Comparison of ENCODE assay signal across 13 cellular contexts in genomic region chr13:99960663-99961440, GRCh38. TPM values are rescaled to one million over a fixed set of nuclear protein-coding genes. Genes with fewer than 3 reads are reported as not detected.
DNase-seq lines count a peak whose midpoint lies in the region; ATAC-seq lines count a peak whose summit lies in the region.
"Had no signal": no experiment of that assay in that cellular context is flagged by ENCODE, and none has a peak within 500 bp of the region (broad histone marks: within the 10 kb centered on the region; RNA-seq: fewer than 3 reads in every experiment).

No MANE protein-coding gene starts in this region.

- H3K27ac ChIP-seq in HUES6 (ENCODE audit: low read depth, low read length) (no peak overlapping the region), mesodermal cell (ENCODE audit: low read depth, low read length, severe bottlenecking) (peak overlapping the region; percentile 3)

- H3K9me3 Mint-ChIP-seq in stimulated activated memory B cell treated with anti-CD40 and anti-IgM and Interleukin-4, amounts not matched to agents 10 μg/mL and 1 μg/mL and 100 μg/mL, for 72 hours: no peaks in the 10 kb centered on the region
- H3K9me3 Mint-ChIP-seq in activated T-helper 17 cell treated with anti-CD3 and anti-CD28 coated beads, Interleukin-2, amount 50 U/mL, for 72 hours: no peaks in the 10 kb centered on the region
- H3K9me3 Mint-ChIP-seq: activated naive CD4-positive, alpha-beta T cell treated with anti-CD3 and anti-CD28 coated beads, Interleukin-2, amount 50 U/mL, for 24 hours had no signal

- DNase-seq in DMS79 (lab: John Stamatoyannopoulos, UW): peak; percentile 55
- DNase-seq in cerebellar cortex (ENCODE audit: low spot score): peak; percentile 66
- no peak for DNase-seq in SHP77 treated with DMSO at 0.1 percent for 48 hours (lab: John Stamatoyannopoulos, UW)
- DNase-seq: effector CD8-positive, alpha-beta T cell had no signal

- H3K4me1 Mint-ChIP-seq in stimulated activated memory B cell treated with anti-CD40 and anti-IgM and Interleukin-4, amounts not matched to agents 10 μg/mL and 1 μg/mL and 100 μg/mL, for 72 hours: peaks cover 11% of the 10 kb centered on the region
- peaks cover 5% of the 10 kb centered on the region for H3K4me1 Mint-ChIP-seq in activated T-helper 17 cell treated with anti-CD3 and anti-CD28 coated beads, Interleukin-2, amount 50 U/mL, for 72 hours

- no peaks in the 10 kb centered on the region for H3K9me3 ChIP-seq in HUES6 (ENCODE audit: control insufficient read depth, insufficient read depth, low read depth, low read length)
- H3K9me3 ChIP-seq in mesodermal cell (ENCODE audit: control insufficient read depth, low read length): no peaks in the 10 kb centered on the region

- H3K9ac ChIP-seq in HUES6 (ENCODE audit: low read length): no peak overlapping the region

- H3K4me1 ChIP-seq in HUES6 (ENCODE audit: control insufficient read depth, insufficient read depth, low read length): peaks cover 32% of the 10 kb centered on the region
- H3K4me1 ChIP-seq in mesodermal cell (ENCODE audit: control insufficient read depth, insufficient read depth, low read length, poor library complexity, severe bottlenecking): peaks cover 19% of the 10 kb centered on the region

- no peaks in the 10 kb centered on the region for H3K36me3 Mint-ChIP-seq in stimulated activated memory B cell treated with anti-CD40 and anti-IgM and Interleukin-4, amounts not matched to agents 10 μg/mL and 1 μg/mL and 100 μg/mL, for 72 hours
- H3K36me3 Mint-ChIP-seq in activated T-helper 17 cell treated with anti-CD3 and anti-CD28 coated beads, Interleukin-2, amount 50 U/mL, for 72 hours (ENCODE audit: low read depth): no peaks in the 10 kb centered on the region

- 9 to 11% methylated on average over 11 to 12 of the region's 13 CpGs for WGBS in mesodermal cell (ENCODE audit: insufficient coverage in 2 of 2), 2 experiments

- H3K36me3 ChIP-seq in HUES6 (ENCODE audit: control insufficient read depth, insufficient read depth, low read length) (peaks cover 21% of the 10 kb centered on the region), mesodermal cell (ENCODE audit: control insufficient read depth, insufficient read depth, low read length) (no peaks in the 10 kb centered on the region)

- peaks cover 76% of the 10 kb centered on the region for H3K27me3 ChIP-seq in HUES6 (ENCODE audit: control insufficient read depth, insufficient read depth, low read length)

- peak overlapping the region; percentile 19; the same call in 1 of the 2 replicates for H3K4me3 ChIP-seq in HUES6 (ENCODE audit: low read depth, low read length)
- H3K4me3 ChIP-seq in mesodermal cell (ENCODE audit: extremely low read depth, insufficient read depth, low read length, poor library complexity, severe bottlenecking): no peak overlapping the region

- no peak overlapping the region for H3K27ac Mint-ChIP-seq in stimulated activated memory B cell treated with anti-CD40 and anti-IgM and Interleukin-4, amounts not matched to agents 10 μg/mL and 1 μg/mL and 100 μg/mL, for 72 hours
- no peak overlapping the region for H3K27ac Mint-ChIP-seq in activated T-helper 17 cell treated with anti-CD3 and anti-CD28 coated beads, Interleukin-2, amount 50 U/mL, for 72 hours

- H3K27me3 Mint-ChIP-seq in stimulated activated memory B cell treated with anti-CD40 and anti-IgM and Interleukin-4, amounts not matched to agents 10 μg/mL and 1 μg/mL and 100 μg/mL, for 72 hours: peaks cover 78% of the 10 kb centered on the region
- H3K27me3 Mint-ChIP-seq in activated T-helper 17 cell treated with anti-CD3 and anti-CD28 coated beads, Interleukin-2, amount 50 U/mL, for 72 hours: peaks cover 67% of the 10 kb centered on the region

- no peak for ATAC-seq in stimulated activated memory B cell treated with anti-CD40 and anti-IgM and Interleukin-4, amounts not matched to agents 10 μg/mL and 1 μg/mL and 100 μg/mL, for 72 hours
- ATAC-seq in GM21717 (IDR thresholded peaks at IDR 0.05; ENCODE audit: unreplicated experiment): no peak
- ATAC-seq in activated T-helper 17 cell treated with anti-CD3 and anti-CD28 coated beads, Interleukin-2, amount 50 U/mL, for 72 hours (replicated peaks): no peak

- no peak overlapping the region for H3K4me3 Mint-ChIP-seq in stimulated activated memory B cell treated with anti-CD40 and anti-IgM and Interleukin-4, amounts not matched to agents 10 μg/mL and 1 μg/mL and 100 μg/mL, for 72 hours
- H3K4me3 Mint-ChIP-seq in activated T-helper 17 cell treated with anti-CD3 and anti-CD28 coated beads, Interleukin-2, amount 50 U/mL, for 72 hours: no peak overlapping the region

RNA-seq across cellular contexts. Expression of gene ZIC5, which starts 10.7 kb away (rescaled TPM):
- polyA plus RNA-seq in mesodermal cell (2013, experiment 1 of 2): 5.5 TPM
- 4.1 TPM for polyA plus RNA-seq in mesodermal cell (2013, experiment 2 of 2)
- under 1 TPM in 1 of 2 donors, not detected in 1; 0.04 TPM for total RNA-seq in activated T-helper 17 cell treated with anti-CD3 and anti-CD28 coated beads, Interleukin-2, amount 50 U/mL, for 72 hours
- total RNA-seq: myocyte; renal cortical epithelial cell; T-helper 2 cell treated with Interferon-gamma antibody and Interleukin-4, amounts not matched to agents 100 ng/mL and 5 ng/mL, for 36 hours had no signal

RNA-seq across cellular contexts. Expression of gene ZIC2, which starts 20.7 kb away (rescaled TPM):
- polyA plus RNA-seq in mesodermal cell (2013, experiment 1 of 2): 22.0 TPM
- 13.8 TPM for polyA plus RNA-seq in mesodermal cell (2013, experiment 2 of 2)
- under 1 TPM in 1 of 2 donors, not detected in 1; 0.84 TPM for total RNA-seq in activated T-helper 17 cell treated with anti-CD3 and anti-CD28 coated beads, Interleukin-2, amount 50 U/mL, for 72 hours
- total RNA-seq: myocyte; renal cortical epithelial cell; T-helper 2 cell treated with Interferon-gamma antibody and Interleukin-4, amounts not matched to agents 100 ng/mL and 5 ng/mL, for 36 hours had no signal
